In the genomic region with DNA sequence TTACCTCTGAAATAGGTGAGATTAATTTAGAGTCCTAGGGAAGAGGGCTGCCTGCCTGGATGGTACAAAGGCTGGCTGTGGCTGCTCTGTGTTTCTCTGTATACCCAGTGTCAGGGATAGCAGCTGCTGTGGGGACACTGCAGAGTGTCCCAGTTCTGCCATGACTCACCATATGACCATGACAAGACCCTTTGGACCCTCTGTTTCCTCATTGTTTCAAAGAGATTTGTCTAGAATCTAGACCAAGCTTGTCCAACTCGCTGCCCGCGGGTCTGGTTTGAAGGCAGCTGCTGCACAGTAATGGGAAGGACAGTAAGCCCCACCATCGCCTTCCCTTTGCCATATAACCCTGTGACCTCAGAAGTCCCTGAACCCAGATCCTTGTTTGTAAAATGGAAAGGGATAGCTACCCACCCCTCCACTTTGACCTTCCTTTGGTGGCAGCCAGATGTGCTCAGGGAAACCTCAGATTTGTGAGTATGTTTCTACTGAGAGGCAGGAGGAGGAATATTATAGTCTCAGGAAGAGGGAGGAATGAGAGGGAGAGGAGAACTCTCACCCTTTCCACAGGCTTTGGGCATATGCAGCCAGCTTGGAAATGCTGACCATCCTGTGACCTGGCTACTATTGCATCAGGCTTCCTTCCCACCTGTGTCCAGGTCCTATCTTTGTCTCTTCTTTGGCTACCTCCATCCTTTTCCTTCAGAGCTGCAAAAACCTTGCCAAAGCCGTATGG, we compare ENCODE assay signal across 1 cellular context.
A peak's percentile ranks its signal among the peaks of the same experiment; 100 is the strongest.
TF ChIP-seq lines count a peak whose summit lies in the region.

No MANE protein-coding gene starts in this region.

TF ChIP-seq in HepG2, 621 proteins besides CTCF, POLR2A, EP300 and RAD21 (continued from another document and continues in another):
- TF ChIP-seq KAT8 (CRISPR knock-in tag; IDR thresholded peaks at IDR 0.05) (0 out of 2 replicates have a peak, but pooled peaks have one; percentile 30), GATA4 (IDR thresholded peaks at IDR 0.05; ENCODE audit: borderline replicate concordance, low read depth) (no peak), RBFOX2 (IDR thresholded peaks at IDR 0.05; ENCODE audit: low read depth, low read length) (no peak), ZNF101 (CRISPR knock-in tag; IDR thresholded peaks at IDR 0.05; ENCODE audit: borderline replicate concordance, low read depth) (no peak), ZNF547 (CRISPR knock-in tag; IDR thresholded peaks at IDR 0.05) (no peak), RARA (CRISPR knock-in tag; IDR thresholded peaks at IDR 0.05) (peak; percentile 51; the same call in 1 of the 2 replicates), KAT2B (IDR thresholded peaks at IDR 0.05; ENCODE audit: borderline replicate concordance, low read depth, low read length) (no peak), MAF1 (CRISPR knock-in tag; IDR thresholded peaks at IDR 0.05; ENCODE audit: borderline replicate concordance) (no peak), ZNF205 (CRISPR knock-in tag; IDR thresholded peaks at IDR 0.05) (no peak), ZNF382 (CRISPR knock-in tag; IDR thresholded peaks at IDR 0.05; ENCODE audit: borderline replicate concordance) (no peak), IKZF1 (IDR thresholded peaks at IDR 0.05) (no peak), RFX3 (CRISPR knock-in tag; IDR thresholded peaks at IDR 0.05) (no peak), XBP1 (CRISPR knock-in tag; IDR thresholded peaks at IDR 0.05) (no peak), SUZ12 (IDR thresholded peaks at IDR 0.05; ENCODE audit: low read depth, low read length) (no peak), FOXK2 (IDR thresholded peaks at IDR 0.05) (no peak), CEBPG (CRISPR knock-in tag; IDR thresholded peaks at IDR 0.05) (no peak), KMT2B (CRISPR knock-in tag; IDR thresholded peaks at IDR 0.05) (no peak), MAFF (IDR thresholded peaks at IDR 0.05; ENCODE audit: low read depth, low read length) (no peak), BRCA1 (CRISPR knock-in tag; IDR thresholded peaks at IDR 0.05) (no peak), NRL (CRISPR knock-in tag; IDR thresholded peaks at IDR 0.05; ENCODE audit: borderline replicate concordance) (no peak), ZNF550 (CRISPR knock-in tag; IDR thresholded peaks at IDR 0.05; ENCODE audit: borderline replicate concordance) (no peak), MATR3 (CRISPR knock-in tag; IDR thresholded peaks at IDR 0.05) (no peak), KDM6A (CRISPR knock-in tag; IDR thresholded peaks at IDR 0.05; ENCODE audit: low read depth) (no peak), TEAD2 (CRISPR knock-in tag; IDR thresholded peaks at IDR 0.05) (no peak), ZNF816 (CRISPR knock-in tag; IDR thresholded peaks at IDR 0.05; ENCODE audit: borderline replicate concordance) (no peak), HOXD1 (CRISPR knock-in tag; IDR thresholded peaks at IDR 0.05) (no peak), ZNF451 (CRISPR knock-in tag; IDR thresholded peaks at IDR 0.05) (no peak), ZNF598 (CRISPR knock-in tag; IDR thresholded peaks at IDR 0.05; ENCODE audit: borderline replicate concordance) (no peak), ZNF724P (CRISPR knock-in tag; IDR thresholded peaks at IDR 0.05; ENCODE audit: borderline replicate concordance) (no peak), ZSCAN22 (CRISPR knock-in tag; IDR thresholded peaks at IDR 0.05) (no peak), ZNF562 (CRISPR knock-in tag; IDR thresholded peaks at IDR 0.05; ENCODE audit: borderline replicate concordance) (no peak), TBX3 (IDR thresholded peaks at IDR 0.05; ENCODE audit: borderline replicate concordance) (no peak), HOXA3 (CRISPR knock-in tag; IDR thresholded peaks at IDR 0.05) (no peak), MYNN (CRISPR knock-in tag; IDR thresholded peaks at IDR 0.05; ENCODE audit: low read depth) (no peak), ZNF83 (CRISPR knock-in tag; IDR thresholded peaks at IDR 0.05; ENCODE audit: borderline replicate concordance) (no peak), POGZ (CRISPR knock-in tag; IDR thresholded peaks at IDR 0.05) (peak; percentile 37; the same call in 1 of the 2 replicates), ZNF10 (CRISPR knock-in tag; IDR thresholded peaks at IDR 0.05; ENCODE audit: borderline replicate concordance, low read depth) (no peak), NFKBIZ (CRISPR knock-in tag; IDR thresholded peaks at IDR 0.05) (0 out of 2 replicates have a peak, but pooled peaks have one; percentile 38), HNF4A (CRISPR knock-in tag; IDR thresholded peaks at IDR 0.05) (peak; percentile 56), ETV6 (CRISPR knock-in tag; conservative IDR thresholded peaks at IDR 0.05) (no peak), ZSCAN20 (CRISPR knock-in tag; IDR thresholded peaks at IDR 0.05; ENCODE audit: borderline replicate concordance) (no peak), SOX6 (IDR thresholded peaks at IDR 0.05) (no peak), SOX6 (CRISPR knock-in tag; IDR thresholded peaks at IDR 0.05) (peak; percentile 33), DNMT3B (CRISPR knock-in tag; conservative IDR thresholded peaks at IDR 0.05) (no peak)
- TF ChIP-seq, protein P1, sequence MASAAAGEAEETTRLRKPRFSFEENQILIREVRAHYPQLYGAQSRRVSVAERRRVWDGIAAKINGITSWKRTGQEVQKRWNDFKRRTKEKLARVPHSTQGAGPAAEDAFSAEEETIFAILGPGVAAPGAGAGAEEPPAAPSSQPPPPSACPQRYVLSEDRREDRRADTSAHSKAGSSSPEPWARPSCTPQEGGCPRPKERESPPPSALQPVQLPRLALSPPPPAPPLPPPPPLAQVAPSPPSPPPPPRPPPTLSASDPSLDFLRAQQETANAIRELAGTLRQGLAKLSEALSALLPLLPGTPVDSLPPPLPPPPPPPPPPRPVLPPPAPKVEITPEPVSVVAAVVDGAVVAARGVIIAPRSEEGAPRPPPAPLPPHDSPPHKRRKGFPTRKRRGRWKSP (CRISPR knock-in tag; IDR thresholded peaks at IDR 0.05) = no peak
- TF ChIP-seq, protein P2, sequence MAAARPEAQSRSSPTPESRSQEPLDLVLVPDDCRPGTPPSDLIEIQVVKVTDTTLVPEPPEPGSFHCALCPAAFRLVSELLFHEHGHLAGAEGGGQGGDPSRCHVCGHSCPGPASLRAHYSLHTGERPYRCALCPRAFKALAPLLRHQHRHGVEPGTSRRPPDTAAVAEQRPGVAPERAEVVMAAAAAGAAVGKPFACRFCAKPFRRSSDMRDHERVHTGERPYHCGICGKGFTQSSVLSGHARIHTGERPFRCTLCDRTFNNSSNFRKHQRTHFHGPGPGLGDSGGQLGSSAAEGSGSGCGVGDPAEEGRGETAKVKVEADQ (CRISPR knock-in tag; IDR thresholded peaks at IDR 0.05; ENCODE audit: borderline replicate concordance) = no peak
- TF ChIP-seq, protein P3, sequence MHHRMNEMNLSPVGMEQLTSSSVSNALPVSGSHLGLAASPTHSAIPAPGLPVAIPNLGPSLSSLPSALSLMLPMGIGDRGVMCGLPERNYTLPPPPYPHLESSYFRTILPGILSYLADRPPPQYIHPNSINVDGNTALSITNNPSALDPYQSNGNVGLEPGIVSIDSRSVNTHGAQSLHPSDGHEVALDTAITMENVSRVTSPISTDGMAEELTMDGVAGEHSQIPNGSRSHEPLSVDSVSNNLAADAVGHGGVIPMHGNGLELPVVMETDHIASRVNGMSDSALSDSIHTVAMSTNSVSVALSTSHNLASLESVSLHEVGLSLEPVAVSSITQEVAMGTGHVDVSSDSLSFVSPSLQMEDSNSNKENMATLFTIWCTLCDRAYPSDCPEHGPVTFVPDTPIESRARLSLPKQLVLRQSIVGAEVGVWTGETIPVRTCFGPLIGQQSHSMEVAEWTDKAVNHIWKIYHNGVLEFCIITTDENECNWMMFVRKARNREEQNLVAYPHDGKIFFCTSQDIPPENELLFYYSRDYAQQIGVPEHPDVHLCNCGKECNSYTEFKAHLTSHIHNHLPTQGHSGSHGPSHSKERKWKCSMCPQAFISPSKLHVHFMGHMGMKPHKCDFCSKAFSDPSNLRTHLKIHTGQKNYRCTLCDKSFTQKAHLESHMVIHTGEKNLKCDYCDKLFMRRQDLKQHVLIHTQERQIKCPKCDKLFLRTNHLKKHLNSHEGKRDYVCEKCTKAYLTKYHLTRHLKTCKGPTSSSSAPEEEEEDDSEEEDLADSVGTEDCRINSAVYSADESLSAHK (CRISPR knock-in tag; IDR thresholded peaks at IDR 0.05; ENCODE audit: borderline replicate concordance) = no peak
- TF ChIP-seq, protein P4, sequence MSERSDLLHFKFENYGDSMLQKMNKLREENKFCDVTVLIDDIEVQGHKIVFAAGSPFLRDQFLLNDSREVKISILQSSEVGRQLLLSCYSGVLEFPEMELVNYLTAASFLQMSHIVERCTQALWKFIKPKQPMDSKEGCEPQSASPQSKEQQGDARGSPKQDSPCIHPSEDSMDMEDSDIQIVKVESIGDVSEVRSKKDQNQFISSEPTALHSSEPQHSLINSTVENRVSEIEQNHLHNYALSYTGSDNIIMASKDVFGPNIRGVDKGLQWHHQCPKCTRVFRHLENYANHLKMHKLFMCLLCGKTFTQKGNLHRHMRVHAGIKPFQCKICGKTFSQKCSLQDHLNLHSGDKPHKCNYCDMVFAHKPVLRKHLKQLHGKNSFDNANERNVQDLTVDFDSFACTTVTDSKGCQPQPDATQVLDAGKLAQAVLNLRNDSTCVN (CRISPR knock-in tag; IDR thresholded peaks at IDR 0.05; ENCODE audit: borderline replicate concordance) = peak; percentile 39; the same call in 1 of the 2 replicates
- TF ChIP-seq, protein P5, sequence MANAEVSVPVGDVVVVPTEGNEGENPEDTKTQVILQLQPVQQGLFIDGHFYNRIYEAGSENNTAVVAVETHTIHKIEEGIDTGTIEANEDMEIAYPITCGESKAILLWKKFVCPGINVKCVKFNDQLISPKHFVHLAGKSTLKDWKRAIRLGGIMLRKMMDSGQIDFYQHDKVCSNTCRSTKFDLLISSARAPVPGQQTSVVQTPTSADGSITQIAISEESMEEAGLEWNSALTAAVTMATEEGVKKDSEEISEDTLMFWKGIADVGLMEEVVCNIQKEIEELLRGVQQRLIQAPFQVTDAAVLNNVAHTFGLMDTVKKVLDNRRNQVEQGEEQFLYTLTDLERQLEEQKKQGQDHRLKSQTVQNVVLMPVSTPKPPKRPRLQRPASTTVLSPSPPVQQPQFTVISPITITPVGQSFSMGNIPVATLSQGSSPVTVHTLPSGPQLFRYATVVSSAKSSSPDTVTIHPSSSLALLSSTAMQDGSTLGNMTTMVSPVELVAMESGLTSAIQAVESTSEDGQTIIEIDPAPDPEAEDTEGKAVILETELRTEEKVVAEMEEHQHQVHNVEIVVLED (CRISPR knock-in tag; IDR thresholded peaks at IDR 0.05; ENCODE audit: borderline replicate concordance) = no peak
- TF ChIP-seq, protein P6, sequence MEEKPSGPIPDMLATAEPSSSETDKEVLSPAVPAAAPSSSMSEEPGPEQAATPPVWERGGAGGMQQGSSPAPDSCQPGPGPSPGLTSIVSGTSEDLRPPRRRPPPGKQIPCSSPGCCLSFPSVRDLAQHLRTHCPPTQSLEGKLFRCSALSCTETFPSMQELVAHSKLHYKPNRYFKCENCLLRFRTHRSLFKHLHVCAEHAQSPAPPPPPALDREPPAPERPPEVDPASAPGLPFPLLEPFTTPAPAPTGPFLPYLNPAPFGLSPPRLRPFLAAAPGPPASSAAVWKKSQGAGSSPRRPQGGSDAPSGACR (CRISPR knock-in tag; IDR thresholded peaks at IDR 0.05) = no peak
- TF ChIP-seq, protein P7, sequence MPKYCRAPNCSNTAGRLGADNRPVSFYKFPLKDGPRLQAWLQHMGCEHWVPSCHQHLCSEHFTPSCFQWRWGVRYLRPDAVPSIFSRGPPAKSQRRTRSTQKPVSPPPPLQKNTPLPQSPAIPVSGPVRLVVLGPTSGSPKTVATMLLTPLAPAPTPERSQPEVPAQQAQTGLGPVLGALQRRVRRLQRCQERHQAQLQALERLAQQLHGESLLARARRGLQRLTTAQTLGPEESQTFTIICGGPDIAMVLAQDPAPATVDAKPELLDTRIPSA (CRISPR knock-in tag; IDR thresholded peaks at IDR 0.05; ENCODE audit: borderline replicate concordance) = no peak
- TF ChIP-seq, protein P8, sequence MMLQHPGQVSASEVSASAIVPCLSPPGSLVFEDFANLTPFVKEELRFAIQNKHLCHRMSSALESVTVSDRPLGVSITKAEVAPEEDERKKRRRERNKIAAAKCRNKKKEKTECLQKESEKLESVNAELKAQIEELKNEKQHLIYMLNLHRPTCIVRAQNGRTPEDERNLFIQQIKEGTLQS (CRISPR knock-in tag; IDR thresholded peaks at IDR 0.05) = no peak; the same call in 1 of the 2 replicates
- TF ChIP-seq, protein P9, sequence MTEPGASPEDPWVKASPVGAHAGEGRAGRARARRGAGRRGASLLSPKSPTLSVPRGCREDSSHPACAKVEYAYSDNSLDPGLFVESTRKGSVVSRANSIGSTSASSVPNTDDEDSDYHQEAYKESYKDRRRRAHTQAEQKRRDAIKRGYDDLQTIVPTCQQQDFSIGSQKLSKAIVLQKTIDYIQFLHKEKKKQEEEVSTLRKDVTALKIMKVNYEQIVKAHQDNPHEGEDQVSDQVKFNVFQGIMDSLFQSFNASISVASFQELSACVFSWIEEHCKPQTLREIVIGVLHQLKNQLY (CRISPR knock-in tag; IDR thresholded peaks at IDR 0.05) = no peak
- TF ChIP-seq, protein P10, sequence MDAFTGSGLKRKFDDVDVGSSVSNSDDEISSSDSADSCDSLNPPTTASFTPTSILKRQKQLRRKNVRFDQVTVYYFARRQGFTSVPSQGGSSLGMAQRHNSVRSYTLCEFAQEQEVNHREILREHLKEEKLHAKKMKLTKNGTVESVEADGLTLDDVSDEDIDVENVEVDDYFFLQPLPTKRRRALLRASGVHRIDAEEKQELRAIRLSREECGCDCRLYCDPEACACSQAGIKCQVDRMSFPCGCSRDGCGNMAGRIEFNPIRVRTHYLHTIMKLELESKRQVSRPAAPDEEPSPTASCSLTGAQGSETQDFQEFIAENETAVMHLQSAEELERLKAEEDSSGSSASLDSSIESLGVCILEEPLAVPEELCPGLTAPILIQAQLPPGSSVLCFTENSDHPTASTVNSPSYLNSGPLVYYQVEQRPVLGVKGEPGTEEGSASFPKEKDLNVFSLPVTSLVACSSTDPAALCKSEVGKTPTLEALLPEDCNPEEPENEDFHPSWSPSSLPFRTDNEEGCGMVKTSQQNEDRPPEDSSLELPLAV (CRISPR knock-in tag; conservative IDR thresholded peaks at IDR 0.05; ENCODE audit: low read depth) = no peak
